Comparison of ENCODE assay signal across 25 cellular contexts in the genomic region with DNA sequence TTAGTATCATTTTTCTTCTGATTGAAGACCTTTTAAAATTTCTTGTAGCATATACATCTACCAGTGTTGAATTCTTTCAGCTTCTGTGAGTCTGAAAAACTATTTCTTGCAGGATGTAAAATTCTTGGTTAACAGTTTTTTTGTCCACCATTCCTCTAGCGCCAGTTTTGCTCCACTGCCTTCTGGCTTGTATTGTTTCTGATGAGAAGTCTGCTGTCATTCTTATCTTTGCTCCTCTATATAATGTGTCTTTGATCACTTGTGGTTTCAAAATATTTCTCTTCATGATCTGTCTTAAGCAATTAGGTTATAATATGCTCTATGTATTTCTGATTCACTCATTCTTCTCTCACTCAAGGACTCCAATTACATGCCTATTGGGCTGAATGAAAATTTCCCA.
"Had no signal": no experiment of that assay in that cellular context is flagged by ENCODE, and none has a peak within 500 bp of the region (broad histone marks: within the 10 kb centered on the region; RNA-seq: fewer than 3 reads in every experiment).

No MANE protein-coding gene starts in this region.

- H3K9ac ChIP-seq: KMS-11 had no signal

- H3K36me3 ChIP-seq: brain microvascular endothelial cell had no signal

- FAIRE-seq: colon, TTC549 had no signal

- H3K27ac ChIP-seq: brain microvascular endothelial cell, KMS-11 had no signal

- H3K27me3 ChIP-seq: brain microvascular endothelial cell had no signal

- H3K4me2 ChIP-seq: KMS-11 had no signal

- ATAC-seq: activated CD4-positive, alpha-beta T cell treated with anti-CD3 and anti-CD28 coated beads for 36 hours; activated CD4-positive, CD25-positive, alpha-beta regulatory T cell treated with anti-CD3 and anti-CD28 coated beads, Interleukin-2, amount 50 U/mL, for 24 hours; activated CD8-positive, alpha-beta T cell treated with anti-CD3 and anti-CD28 coated beads, Interleukin-2, amount 10 ng/mL, durations not matched to agents 7 days and 5 days; activated T-cell treated with anti-CD3 and anti-CD28 coated beads, Interleukin-2, amount 50 U/mL, for 4 hours had no signal

- DNase-seq: activated CD4-positive, alpha-beta T cell treated with anti-CD3 and anti-CD28 coated beads for 36 hours; activated CD4-positive, alpha-beta T cell treated with anti-CD3 and anti-CD28 coated beads, Interleukin-2, amount 10 ng/mL, durations not matched to agents 7 days and 5 days; activated CD4-positive, alpha-beta T cell treated with anti-CD3 and anti-CD28 coated beads, Interleukin-2, amount 50 U/mL, for 48 hours; activated CD8-positive, alpha-beta T cell treated with anti-CD3 and anti-CD28 coated beads, Interleukin-2, amount 10 ng/mL, durations not matched to agents 7 days and 5 days; activated naive CD4-positive, alpha-beta T cell treated with anti-CD3 and anti-CD28 coated beads, Interleukin-2, amount 50 U/mL, for 16 hours; activated naive CD8-positive, alpha-beta T cell treated with anti-CD3 and anti-CD28 coated beads for 36 hours; activated T-cell treated with anti-CD3 and anti-CD28 coated beads, Interleukin-2, amount 50 U/mL, for 4 hours; amniotic stem cell; aorta; brain microvascular endothelial cell; central memory CD4-positive, alpha-beta T cell; NCI-H1105; NCI-H1417 treated with DMSO at 0.1 percent for 48 hours; NCI-H187 treated with DMSO at 0.1 percent for 48 hours; NCI-H2081; NCI-H345; NCI-H524 treated with DMSO at 0.1 percent for 48 hours; NK-92 treated with Interleukin-12 subunit alpha and Interleukin-12 subunit beta, amount 100 ng/mL, for 24 hours; Right ventricle myocardium superior; SW 1271; T1000 had no signal
